ENCODE assay signal across 9 cellular contexts in genomic region chr6:130260614-130261241, GRCh38. TPM values are rescaled to one million over a fixed set of nuclear protein-coding genes. Genes with fewer than 3 reads are reported as not detected.
DNase-seq lines count a peak whose midpoint lies in the region; ATAC-seq, FAIRE-seq and TF ChIP-seq lines count a peak whose summit lies in the region.
"Not testable (repeated sequence)": the region's sequence is repeated elsewhere in the genome, so short reads cannot be mapped to it uniquely, and the experiment has no call there.
"Had no signal": no experiment of that assay in that cellular context is flagged by ENCODE, and none has a peak within 500 bp of the region (broad histone marks: within the 10 kb centered on the region; RNA-seq: fewer than 3 reads in every experiment).

No MANE protein-coding gene starts in this region.

- H3K36me3 ChIP-seq in OCI-LY3 (replicated peaks; ENCODE audit: low read depth, low read length), result not testable (repeated sequence)

- not testable (repeated sequence) for H3K4me1 ChIP-seq in A549
- H3K4me1 ChIP-seq in OCI-LY3 (ENCODE audit: low read length), result peaks cover 40% of the 10 kb centered on the region

- H3K4me2 ChIP-seq in A549 (peak overlapping the region; percentile 63), OCI-LY3 (ENCODE audit: low read length) (peak overlapping the region; percentile 94)

- POLR2A ChIA-PET in A549 (lab: Yijun Ruan, JAX), result not testable (repeated sequence)

- peaks cover 51% of the 10 kb centered on the region for H3K79me2 ChIP-seq in OCI-LY3 (ENCODE audit: low read length)

- H3K9me3 ChIP-seq in A549; OCI-LY3 (ENCODE audit: insufficient read depth, low read length): not testable (repeated sequence)

- not testable (repeated sequence) for H3K27ac ChIP-seq in A549
- H3K27ac ChIP-seq in OCI-LY3 (ENCODE audit: low read length), result peak overlapping the region; percentile 99

- not testable (repeated sequence) for H4K20me1 ChIP-seq in OCI-LY3 (ENCODE audit: insufficient read depth, low read length)

- not testable (repeated sequence) for TF ChIP-seq RAD21 in A549 (conservative IDR thresholded peaks at IDR 0.05 in 1 of 2, IDR thresholded peaks at IDR 0.05 in 1 of 2)

- peak overlapping the region; percentile 92 for H3K27ac Mint-ChIP-seq in memory B cell

- H3K4me3 ChIP-seq in A549 (peak overlapping the region; percentile 31; the same call in 2 of the 3 replicates), OCI-LY3 (ENCODE audit: low read length) (peak overlapping the region; percentile 91)

- peak overlapping the region; percentile 96 for H3K9ac ChIP-seq in OCI-LY3 (ENCODE audit: low read length)

- peak overlapping the region; percentile 85 for H3K4me3 Mint-ChIP-seq in activated T-cell treated with anti-CD3 and anti-CD28 coated beads, Interleukin-2, amount 50 U/mL, for 4 hours
- peak overlapping the region; percentile 88 for H3K4me3 Mint-ChIP-seq in memory B cell

- H2AFZ ChIP-seq in OCI-LY3 (ENCODE audit: low read depth, low read length), result not testable (repeated sequence)

- TF ChIP-seq CTCF in A549 (IDR thresholded peaks at IDR 0.05); OCI-LY3 (IDR thresholded peaks at IDR 0.05; ENCODE audit: low read depth, low read length): not testable (repeated sequence)

- peak in 1 of 2 experiments; percentile 5 for DNase-seq in A549 (ENCODE audit: low read depth in 1 of 2, low spot score in 1 of 2)
- DNase-seq in GM18507 (ENCODE audit: extremely low spot score, insufficient read length, low read depth); activated T-cell treated with anti-CD3 and anti-CD28 coated beads, Interleukin-2, amount 50 U/mL, for 4 hours: not testable (repeated sequence)
- peak; percentile 20 to 33 for DNase-seq in memory B cell (ENCODE audit: low spot score in 2 of 2)

- not testable (repeated sequence) for TF ChIP-seq EP300 in A549 (IDR thresholded peaks at IDR 0.05)

- not testable (repeated sequence) for ATAC-seq in A549
- ATAC-seq in GM21360 (IDR thresholded peaks at IDR 0.05; ENCODE audit: unreplicated experiment), result peak; percentile 32
- ATAC-seq in HG02763 (IDR thresholded peaks at IDR 0.05; ENCODE audit: unreplicated experiment), result peak; percentile 46
- peak; percentile 45 for ATAC-seq in HG03196 (IDR thresholded peaks at IDR 0.05; ENCODE audit: unreplicated experiment)
- ATAC-seq in activated T-cell treated with anti-CD3 and anti-CD28 coated beads, Interleukin-2, amount 50 U/mL, for 4 hours, result peak in 1 of 2 donors; percentile 41
- peak; percentile 34 for ATAC-seq in memory B cell (ENCODE audit: low read depth)

- H3K27me3 Mint-ChIP-seq in activated T-cell treated with anti-CD3 and anti-CD28 coated beads, Interleukin-2, amount 50 U/mL, for 4 hours (ENCODE audit: low read depth); memory B cell: not testable (repeated sequence)

- 59% methylated on average over 5 of the region's 15 CpGs for WGBS in A549 (ENCODE audit: missing lambda C conversion rate)

- H3K9me3 Mint-ChIP-seq in activated T-cell treated with anti-CD3 and anti-CD28 coated beads, Interleukin-2, amount 50 U/mL, for 4 hours, result peaks cover 13% of the 10 kb centered on the region
- not testable (repeated sequence) for H3K9me3 Mint-ChIP-seq in memory B cell

- TF ChIP-seq POLR2A in A549 (IDR thresholded peaks at IDR 0.05; ENCODE audit: low read length), result not testable (repeated sequence)

- peaks cover 40% of the 10 kb centered on the region for H3K4me1 Mint-ChIP-seq in activated T-cell treated with anti-CD3 and anti-CD28 coated beads, Interleukin-2, amount 50 U/mL, for 4 hours (ENCODE audit: low read depth)
- peaks cover 27% of the 10 kb centered on the region for H3K4me1 Mint-ChIP-seq in memory B cell

- not testable (repeated sequence) for H3K36me3 Mint-ChIP-seq in activated T-cell treated with anti-CD3 and anti-CD28 coated beads, Interleukin-2, amount 50 U/mL, for 4 hours (ENCODE audit: insufficient read depth); memory B cell

- CTCF ChIA-PET in A549 (lab: Yijun Ruan, JAX), result not testable (repeated sequence)

- not testable (repeated sequence) for H3K27me3 ChIP-seq in OCI-LY3 (ENCODE audit: low read depth, low read length)

- not testable (repeated sequence) for FAIRE-seq in A549 (lab: Jason Lieb, UNC)
- peak; percentile 95 for FAIRE-seq in GM18507 (lab: Jason Lieb, UNC)

RNA-seq across cellular contexts. Expression of gene SAMD3, which starts 38.0 kb away (rescaled TPM):
- polyA plus RNA-seq in A549 (2011; rRNA removed), result not detected in 2 replicates
- not detected in 2 replicates for polyA plus RNA-seq in A549 (2012; cell fraction: cytosol; rRNA removed)
- polyA plus RNA-seq in A549 (2012; cell fraction: nucleus; rRNA removed), result not detected in 2 replicates
- polyA plus RNA-seq in A549 (2017; fragmentation: RNase III; extraction: RNeasy Plus Mini Kit Qiagen cat#74134 plus additional on column Dnase treatment), result not detected in 3 replicates
- polyA minus RNA-seq in A549 (2011; rRNA and poly(A)+ RNA removed), result not detected in 2 replicates
- total RNA-seq in activated T-cell treated with anti-CD3 and anti-CD28 coated beads, Interleukin-2, amount 50 U/mL, for 4 hours, result 1 to 10 TPM; 2.1 to 2.9 (median 2.2) TPM
- total RNA-seq: kidney epithelial cell had no signal
